Comparison of ENCODE assay signal across 1 cellular context in genomic region chr3:38003371-38003816, GRCh38.
A peak's percentile ranks its signal among the peaks of the same experiment; 100 is the strongest.
TF ChIP-seq lines count a peak whose summit lies in the region.

No MANE protein-coding gene starts in this region.

TF ChIP-seq in K562, 482 proteins besides CTCF, POLR2A, EP300 and RAD21 (continues in another document):
- TF ChIP-seq IFI16 (CRISPR knock-in tag; IDR thresholded peaks at IDR 0.05) (no peak), KLF16 (IDR thresholded peaks at IDR 0.05) (no peak), HOXB6 (CRISPR knock-in tag; IDR thresholded peaks at IDR 0.05; ENCODE audit: borderline replicate concordance) (no peak), FOXO4 (CRISPR knock-in tag; IDR thresholded peaks at IDR 0.05) (no peak), NCOA1 (IDR thresholded peaks at IDR 0.05; ENCODE audit: low read depth) (0 out of 2 replicates have a peak, but pooled peaks have one; percentile 24), HDGF (IDR thresholded peaks at IDR 0.05) (peak; percentile 97), TARDBP (IDR thresholded peaks at IDR 0.05) (peak; percentile 60), CREB3L1 (IDR thresholded peaks at IDR 0.05; ENCODE audit: borderline replicate concordance, low read depth) (no peak), ZBTB7A (IDR thresholded peaks at IDR 0.05; ENCODE audit: borderline replicate concordance, control insufficient read depth, low read depth, low read length) (peak; percentile 53; the same call in 1 of the 2 replicates), ZNF699 (CRISPR knock-in tag; IDR thresholded peaks at IDR 0.05; ENCODE audit: insufficient replicate concordance) (no peak), NFE2 (IDR thresholded peaks at IDR 0.05; ENCODE audit: low read depth) (no peak), NFATC3 (IDR thresholded peaks at IDR 0.05) (no peak), CCAR2 (IDR thresholded peaks at IDR 0.05; ENCODE audit: low read depth, low read length) (no peak), MLLT1 (IDR thresholded peaks at IDR 0.05) (0 out of 4 replicates have a peak, but pooled peaks of 1 of the 2 experiments have one; percentile 64), KAT2B (IDR thresholded peaks at IDR 0.05; ENCODE audit: low read depth, low read length) (no peak), TAF1 (IDR thresholded peaks at IDR 0.05; ENCODE audit: control insufficient read depth, extremely low read depth, insufficient read depth, low read length, severe bottlenecking) (no peak), TEAD1 (CRISPR knock-in tag; IDR thresholded peaks at IDR 0.05) (0 out of 4 replicates have a peak, but pooled peaks of 1 of the 2 experiments have one; percentile 19), KLF6 (CRISPR knock-in tag; IDR thresholded peaks at IDR 0.05; ENCODE audit: borderline replicate concordance) (no peak), HIVEP1 (CRISPR knock-in tag; IDR thresholded peaks at IDR 0.05) (peak; percentile 42; the same call in 1 of the 2 replicates), BDP1 (IDR thresholded peaks at IDR 0.05; ENCODE audit: insufficient read depth, insufficient read length) (no peak), U2AF2 (optimal IDR thresholded peaks at IDR 0.05; ENCODE audit: low read depth, low read length) (no peak), MLX (CRISPR knock-in tag; conservative IDR thresholded peaks at IDR 0.05) (peak in 1 of 2 experiments; percentile 62; a peak in 1 of 4 replicates), TSC22D4 (tag; IDR thresholded peaks at IDR 0.05) (no peak), HOMEZ (CRISPR knock-in tag; IDR thresholded peaks at IDR 0.05) (no peak), SMC3 (conservative IDR thresholded peaks at IDR 0.05; ENCODE audit: insufficient read depth, low read depth, low read length) (peak; percentile 79), MAZ (CRISPR knock-in tag; conservative IDR thresholded peaks at IDR 0.05 in 1 of 2, IDR thresholded peaks at IDR 0.05 in 1 of 2) (peak in 1 of 2 experiments; percentile 73; a peak in 2 of 4 replicates), MCM7 (IDR thresholded peaks at IDR 0.05) (no peak), CXXC5 (CRISPR knock-in tag; IDR thresholded peaks at IDR 0.05) (0 out of 2 replicates have a peak, but pooled peaks have one; percentile 36), ZBTB26 (CRISPR knock-in tag; IDR thresholded peaks at IDR 0.05) (peak; percentile 83; the same call in 1 of the 2 replicates), YBX1 (IDR thresholded peaks at IDR 0.05) (no peak), MTF1 (CRISPR knock-in tag; IDR thresholded peaks at IDR 0.05; ENCODE audit: borderline replicate concordance) (no peak), ZNF584 (CRISPR knock-in tag; IDR thresholded peaks at IDR 0.05; ENCODE audit: low read depth) (no peak), E2F5 (CRISPR knock-in tag; IDR thresholded peaks at IDR 0.05) (0 out of 2 replicates have a peak, but pooled peaks have one; percentile 53), ZNF24 (IDR thresholded peaks at IDR 0.05) (no peak), DEAF1 (CRISPR knock-in tag; IDR thresholded peaks at IDR 0.05) (peak; percentile 70), CBX3 (IDR thresholded peaks at IDR 0.05; ENCODE audit: borderline replicate concordance in 1 of 2, low read length in 2 of 2) (no peak), SMARCA5 (IDR thresholded peaks at IDR 0.05) (0 out of 2 replicates have a peak, but pooled peaks have one; percentile 62), RB1 (IDR thresholded peaks at IDR 0.05; ENCODE audit: low read depth) (peak; percentile 46; the same call in 1 of the 2 replicates), ATF3 (IDR thresholded peaks at IDR 0.05) (no peak), ATF3 (CRISPR knock-in tag; conservative IDR thresholded peaks at IDR 0.05) (no peak), DPF2 (IDR thresholded peaks at IDR 0.05) (peak; percentile 51; the same call in 1 of the 2 replicates), CTBP1 (IDR thresholded peaks at IDR 0.05; ENCODE audit: borderline replicate concordance) (0 out of 2 replicates have a peak, but pooled peaks have one; percentile 36), NCOA2 (IDR thresholded peaks at IDR 0.05; ENCODE audit: partially characterized antibody in 2 of 2) (no peak), ZBTB49 (CRISPR knock-in tag; IDR thresholded peaks at IDR 0.05; ENCODE audit: borderline replicate concordance) (no peak), OTX1 (CRISPR knock-in tag; IDR thresholded peaks at IDR 0.05) (peak; percentile 63; the same call in 1 of the 2 replicates)
